18 cellular contexts compared by ENCODE assay signal in the genomic region with DNA sequence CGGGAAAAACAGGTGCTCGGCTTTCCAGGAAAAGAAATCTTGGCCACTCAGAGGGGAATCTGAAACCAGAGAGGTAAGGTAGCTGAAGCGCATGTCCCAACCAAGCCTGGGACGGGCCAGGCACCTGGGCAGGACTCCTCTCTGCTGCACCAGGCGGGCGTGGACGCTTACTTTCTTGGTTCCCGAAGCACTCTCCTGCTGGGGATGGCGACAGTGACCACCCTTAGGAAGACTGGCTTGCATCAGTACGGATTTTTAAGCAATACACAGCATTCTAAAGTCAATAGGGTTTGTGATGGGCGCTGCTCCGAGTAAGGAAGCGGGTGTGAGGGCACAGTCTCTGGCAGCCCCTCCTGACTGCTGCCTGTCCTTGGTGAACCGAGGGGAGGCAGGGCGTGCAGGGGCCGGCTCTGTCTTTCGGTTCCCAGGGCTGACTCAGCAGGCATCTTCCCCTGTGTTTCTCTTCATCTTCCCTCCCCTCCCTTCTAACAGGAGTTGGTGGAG.
DNase-seq lines count a peak whose midpoint lies in the region; ATAC-seq, FAIRE-seq and TF ChIP-seq lines count a peak whose summit lies in the region.
"Had no signal": no experiment of that assay in that cellular context is flagged by ENCODE, and none has a peak within 500 bp of the region (broad histone marks: within the 10 kb centered on the region; RNA-seq: fewer than 3 reads in every experiment).

No MANE protein-coding gene starts in this region.

- H3K79me2 ChIP-seq in GM23338 (replicated peaks; ENCODE audit: insufficient read depth) (no peaks in the 10 kb centered on the region), K562 (ENCODE audit: control insufficient read depth, insufficient read depth, low read length) (no peaks in the 10 kb centered on the region)

- POLR2A ChIA-PET in K562 (lab: Yijun Ruan, JAX) = interaction anchor here (1.0 kb wide), 1 partner anchor 9 kb away, joined by 5 read pairs; no protein-coding TSS in a partner anchor

- no peak for TF ChIP-seq CTCF in GM23338 (conservative IDR thresholded peaks at IDR 0.05; ENCODE audit: low read depth in 2 of 2)
- TF ChIP-seq CTCF in K562 (IDR thresholded peaks at IDR 0.05 in 2 of 3, conservative IDR thresholded peaks at IDR 0.05 in 1 of 3; ENCODE audit: insufficient read depth in 2 of 3, low read depth in 1 of 3, low read length in 3 of 3) = no peak

- peaks cover 6% of the 10 kb centered on the region for H3K4me1 ChIP-seq in GM23338 (ENCODE audit: insufficient read depth)
- no peaks in the 10 kb centered on the region; a peak in 1 of 5 replicates for H3K4me1 ChIP-seq in K562 (replicated peaks in 1 of 2; ENCODE audit: control insufficient read depth in 2 of 2, insufficient read depth in 2 of 2, low read length in 2 of 2)
- H3K4me1 ChIP-seq in rectal smooth muscle tissue (ENCODE audit: control insufficient read depth, insufficient read depth, low read length) = peaks cover 14% of the 10 kb centered on the region

- H3K36me3 ChIP-seq in GM23338 (ENCODE audit: insufficient read depth) (no peaks in the 10 kb centered on the region), K562 (ENCODE audit: control insufficient read depth, insufficient read depth, low read length) (no peaks in the 10 kb centered on the region), rectal smooth muscle tissue (ENCODE audit: control insufficient read depth, insufficient read depth, low read length) (no peaks in the 10 kb centered on the region)
- H3K36me3 ChIP-seq: MG63 had no signal

- no peak overlapping the region for H3K4me3 Mint-ChIP-seq in GM23338
- H3K4me3 Mint-ChIP-seq: effector memory CD8-positive, alpha-beta T cell; T-helper 17 cell had no signal

- peaks cover 7% of the 10 kb centered on the region for H3K27me3 Mint-ChIP-seq in GM23338 (ENCODE audit: insufficient read depth, low read depth, poor library complexity)

- CTCF ChIA-PET in K562 (lab: Yijun Ruan, JAX; ENCODE audit: low intra/inter-chr PET ratio) = interaction anchor here (0.5 kb wide), 1 partner anchor 23 kb away, joined by 3 read pairs; no protein-coding TSS in a partner anchor

- no peaks in the 10 kb centered on the region for H3K27me3 ChIP-seq in GM23338 (ENCODE audit: insufficient read depth)
- peaks cover 57 to 67% of the 10 kb centered on the region in 2 experiments for H3K27me3 ChIP-seq in K562 (ENCODE audit: control insufficient read depth in 2 of 2, insufficient read depth in 2 of 2, low read length in 2 of 2)
- no peaks in the 10 kb centered on the region for H3K27me3 ChIP-seq in rectal smooth muscle tissue (ENCODE audit: control insufficient read depth, insufficient read depth, low read length)
- H3K27me3 ChIP-seq: MG63 had no signal

- in situ Hi-C loops in K562 (cut with MboI) = no loop called here

- WGBS in K562 (ENCODE audit: insufficient coverage, low coverage, missing lambda C conversion rate) = 1% methylated on average over 17 of the region's 17 CpGs

- peak overlapping the region; percentile 41; the same call in 1 of the 2 replicates for H3K4me2 ChIP-seq in GM23338
- no peak overlapping the region for H3K4me2 ChIP-seq in K562 (ENCODE audit: insufficient read depth, low read length)

- H3K4me1 Mint-ChIP-seq in GM23338 = peaks cover 10% of the 10 kb centered on the region

- H3K9ac ChIP-seq in K562 (ENCODE audit: insufficient read depth in 1 of 2, low read depth in 2 of 2, low read length in 2 of 2) (no peak overlapping the region), rectal smooth muscle tissue (ENCODE audit: low read length) (no peak overlapping the region)

- intact Hi-C loops in K562 (cut with micrococcal nuclease) = no loop called here

- no peaks in the 10 kb centered on the region for H3F3A ChIP-seq in GM23338 (replicated peaks; ENCODE audit: low read depth)

- H2AFZ ChIP-seq in GM23338 (peak overlapping the region; percentile 98), K562 (ENCODE audit: low read depth, low read length) (no peak overlapping the region)

- DNase-seq in GM23338 (ENCODE audit: low spot score) (peak; percentile 46), K562 (ENCODE audit: extremely low read depth in 1 of 4, low spot score in 3 of 4) (no peak), iris pigment epithelial cell (ENCODE audit: low read depth) (peak; percentile 14), mucosa of gallbladder (ENCODE audit: low spot score) (no peak), GM12891 (ENCODE audit: insufficient read length, low spot score) (no peak)
- DNase-seq: activated CD4-positive, CD25-positive, alpha-beta regulatory T cell treated with anti-CD3 and anti-CD28 coated beads, Interleukin-2, amount 50 U/mL, for 72 hours; activated CD8-positive, alpha-beta memory T cell treated with anti-CD3 and anti-CD28 coated beads, Interleukin-2, amount 50 U/mL, for 48 hours; activated naive CD4-positive, alpha-beta T cell treated with anti-CD3 and anti-CD28 coated beads, Interleukin-2, amount 50 U/mL, for 16 hours; AML-193; effector memory CD8-positive, alpha-beta T cell; foreskin melanocyte; MG63; NCI-H1930; NCI-H82; T-helper 17 cell had no signal

- no peak for TF ChIP-seq RAD21 in K562 (CRISPR knock-in tag; conservative IDR thresholded peaks at IDR 0.05 in 1 of 2, IDR thresholded peaks at IDR 0.05 in 1 of 2)

- FAIRE-seq in K562 (lab: Jason Lieb, UNC) = no peak
- FAIRE-seq in GM12891 (lab: Jason Lieb, UNC) = no peak

- no peaks in the 10 kb centered on the region for H3K9me3 Mint-ChIP-seq in GM23338
- H3K9me3 Mint-ChIP-seq: effector memory CD8-positive, alpha-beta T cell had no signal

- H3K27ac Mint-ChIP-seq in GM23338 = no peak overlapping the region
- H3K27ac Mint-ChIP-seq: effector memory CD8-positive, alpha-beta T cell; T-helper 17 cell had no signal

- H3K4me3 ChIP-seq in GM23338 = peak overlapping the region; percentile 34; the same call in 1 of the 2 replicates
- H3K4me3 ChIP-seq in K562 = no peak overlapping the region
- H3K4me3 ChIP-seq in rectal smooth muscle tissue (ENCODE audit: low read length) = no peak overlapping the region
- H3K4me3 ChIP-seq: MG63 had no signal

- H3K27ac ChIP-seq in GM23338 (ENCODE audit: low read depth) = no peak overlapping the region
- H3K27ac ChIP-seq in K562 (ENCODE audit: extremely low read depth, low read depth, low read length) = no peak overlapping the region
- peak overlapping the region; percentile 12 for H3K27ac ChIP-seq in rectal smooth muscle tissue (ENCODE audit: low read depth, low read length)

- no peaks in the 10 kb centered on the region for H3K9me3 ChIP-seq in K562 (replicated peaks; ENCODE audit: control insufficient read depth, insufficient read depth, low read depth, low read length)
- H3K9me3 ChIP-seq: MG63 had no signal

- BruUV-seq in K562 (replicated peaks; lab: Mats Ljungman, UMichigan) = no TSS peak

- H3K9me2 ChIP-seq in GM23338 (ENCODE audit: insufficient read depth) = no peaks in the 10 kb centered on the region

- TF ChIP-seq EP300 in K562 (IDR thresholded peaks at IDR 0.05; ENCODE audit: low read length) = no peak

- no peaks in the 10 kb centered on the region for H3K36me3 Mint-ChIP-seq in GM23338 (ENCODE audit: low read depth)

- ATAC-seq in GM23338 = peak; percentile 83
- 0 out of 3 replicates have a peak, but pooled peaks have one; percentile 31 for ATAC-seq in K562
- no peak for ATAC-seq in HG03280 (IDR thresholded peaks at IDR 0.05; ENCODE audit: unreplicated experiment)
- ATAC-seq in GM21619 (IDR thresholded peaks at IDR 0.05; ENCODE audit: unreplicated experiment) = no peak
- ATAC-seq: effector memory CD8-positive, alpha-beta T cell; T-helper 17 cell had no signal

- H3K9me1 ChIP-seq in K562 (ENCODE audit: control insufficient read depth, insufficient read depth, low read length) = no peaks in the 10 kb centered on the region

- no peak for TF ChIP-seq POLR2A in K562 (conservative IDR thresholded peaks at IDR 0.05)
- TF ChIP-seq POLR2A in GM12891 (IDR thresholded peaks at IDR 0.05; ENCODE audit: low read depth, low read length) = no peak

- H4K20me1 ChIP-seq in GM23338 (replicated peaks; ENCODE audit: insufficient read depth) (no peaks in the 10 kb centered on the region), K562 (replicated peaks; ENCODE audit: control insufficient read depth, insufficient read depth, low read length) (no peaks in the 10 kb centered on the region)

TF ChIP-seq in K562, 482 proteins besides CTCF, POLR2A, EP300 and RAD21:
- 0 out of 2 replicates have a peak, but pooled peaks have one; percentile 15 for TF ChIP-seq MAFG (tag; conservative IDR thresholded peaks at IDR 0.05)
- TF ChIP-seq TEAD1 (CRISPR knock-in tag; IDR thresholded peaks at IDR 0.05) = no peak

TF ChIP-seq in GM12891, 5 proteins besides CTCF, POLR2A, EP300 and RAD21:
- TF ChIP-seq POU2F2 (IDR thresholded peaks at IDR 0.05; ENCODE audit: low read depth, low read length) (no peak), TAF1 (IDR thresholded peaks at IDR 0.05; ENCODE audit: low read depth, low read length) (no peak), POLR2AphosphoS5 (IDR thresholded peaks at IDR 0.05; ENCODE audit: low read depth, low read length) (no peak), SPI1 (IDR thresholded peaks at IDR 0.05; ENCODE audit: low read depth, low read length) (no peak), PAX5 (IDR thresholded peaks at IDR 0.05; ENCODE audit: insufficient read depth, low read length, severe bottlenecking) (no peak)

Comparison
In these comparisons a context has a peak if more than half of its experiments do, and no peak if none do; other contexts are left out.
1. ATAC-seq: peak in GM23338 (single experiment) and K562 (single experiment); none in HG03280 (single experiment) and GM21619 (single experiment).
2. DNase-seq: peak in GM23338 (single experiment) and iris pigment epithelial cell (single experiment); none in K562 (0 of 4), mucosa of gallbladder (single experiment) and GM12891 (single experiment).